1 cellular context compared by ENCODE assay signal in genomic region chr10:97498076-97498840, GRCh38.
TF ChIP-seq lines count a peak whose summit lies in the region.

Gene MMS19 (minus strand): TSS chr10:97498422. CDS start chr10:97498384, 38 bp downstream.

TF ChIP-seq in SK-N-SH, 30 proteins besides CTCF, POLR2A, EP300 and RAD21 (continued from another document):
- TF ChIP-seq REST (IDR thresholded peaks at IDR 0.05; ENCODE audit: low read depth, low read length): no peak
- no peak for TF ChIP-seq FOXM1 (IDR thresholded peaks at IDR 0.05; ENCODE audit: low read depth)
- TF ChIP-seq, protein P1, sequence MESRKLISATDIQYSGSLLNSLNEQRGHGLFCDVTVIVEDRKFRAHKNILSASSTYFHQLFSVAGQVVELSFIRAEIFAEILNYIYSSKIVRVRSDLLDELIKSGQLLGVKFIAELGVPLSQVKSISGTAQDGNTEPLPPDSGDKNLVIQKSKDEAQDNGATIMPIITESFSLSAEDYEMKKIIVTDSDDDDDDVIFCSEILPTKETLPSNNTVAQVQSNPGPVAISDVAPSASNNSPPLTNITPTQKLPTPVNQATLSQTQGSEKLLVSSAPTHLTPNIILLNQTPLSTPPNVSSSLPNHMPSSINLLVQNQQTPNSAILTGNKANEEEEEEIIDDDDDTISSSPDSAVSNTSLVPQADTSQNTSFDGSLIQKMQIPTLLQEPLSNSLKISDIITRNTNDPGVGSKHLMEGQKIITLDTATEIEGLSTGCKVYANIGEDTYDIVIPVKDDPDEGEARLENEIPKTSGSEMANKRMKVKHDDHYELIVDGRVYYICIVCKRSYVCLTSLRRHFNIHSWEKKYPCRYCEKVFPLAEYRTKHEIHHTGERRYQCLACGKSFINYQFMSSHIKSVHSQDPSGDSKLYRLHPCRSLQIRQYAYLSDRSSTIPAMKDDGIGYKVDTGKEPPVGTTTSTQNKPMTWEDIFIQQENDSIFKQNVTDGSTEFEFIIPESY (IDR thresholded peaks at IDR 0.05; ENCODE audit: borderline replicate concordance, low read depth): no peak
- TF ChIP-seq MEF2A (IDR thresholded peaks at IDR 0.05; ENCODE audit: borderline replicate concordance, low read depth): no peak
- TF ChIP-seq JUND (IDR thresholded peaks at IDR 0.05): no peak
